12 cellular contexts compared by ENCODE assay signal in genomic region chr3:147298511-147298982, GRCh38.
DNase-seq lines count a peak whose midpoint lies in the region; ATAC-seq, FAIRE-seq and TF ChIP-seq lines count a peak whose summit lies in the region.
"Had no signal": no experiment of that assay in that cellular context is flagged by ENCODE, and none has a peak within 500 bp of the region (broad histone marks: within the 10 kb centered on the region; RNA-seq: fewer than 3 reads in every experiment).

No MANE protein-coding gene starts in this region.

- in situ Hi-C loops in GM23248 (cut with MboI): no loop called here

- CTCF ChIA-PET in PC-3 (lab: Charles Lee): no interaction called here

- H3K9me2 ChIP-seq in GM23248 (ENCODE audit: insufficient read depth) (no peaks in the 10 kb centered on the region), PC-3 (replicated peaks; ENCODE audit: low read length) (0 out of 2 replicates have a peak, but pooled peaks cover 3% of the 10 kb centered on the region)

- DNase-seq in GM23248: peak; percentile 99
- DNase-seq in PC-3: peak; percentile 57
- DNase-seq in fibroblast of gingiva (ENCODE audit: low read depth): peak; percentile 99
- no peak for DNase-seq in pancreas
- no peak for DNase-seq in T-helper 9 cell
- no peak for DNase-seq in activated T-helper 1 cell treated with anti-CD3 and anti-CD28 coated beads, Interleukin-12 subunit alpha, Interleukin-12 subunit beta, Interleukin-2, Interleukin-4 antibody, amounts not matched to agents 30 ng/mL and 10 ng/mL and 1 ng/mL, durations not matched to agents 14 hours and 24 hours and 36 hours (ENCODE audit: low spot score)
- DNase-seq in occipital lobe (lab: John Stamatoyannopoulos, UW): no peak
- DNase-seq: MM.1S had no signal

- peaks cover 21% of the 10 kb centered on the region for H3K4me1 ChIP-seq in GM23248 (ENCODE audit: insufficient read depth)
- no peaks in the 10 kb centered on the region for H3K4me1 ChIP-seq in PC-3 (ENCODE audit: insufficient read depth, low read length)
- H3K4me1 ChIP-seq in pancreas: no peaks in the 10 kb centered on the region

- H3K36me3 ChIP-seq in GM23248 (ENCODE audit: low read depth) (no peaks in the 10 kb centered on the region), PC-3 (ENCODE audit: low read depth, low read length) (no peaks in the 10 kb centered on the region), pancreas (no peaks in the 10 kb centered on the region)

- H3K27ac ChIP-seq in GM23248: peak overlapping the region; percentile 92
- H3K27ac ChIP-seq in PC-3 (ENCODE audit: low read length): no peak overlapping the region; the same call in 1 of the 2 replicates
- H3K27ac ChIP-seq in pancreas: no peak overlapping the region

- no peaks in the 10 kb centered on the region for H3K9me3 ChIP-seq in GM23248 (ENCODE audit: low read depth)
- no peaks in the 10 kb centered on the region for H3K9me3 ChIP-seq in PC-3 (ENCODE audit: low read length)
- H3K9me3 ChIP-seq in pancreas: no peaks in the 10 kb centered on the region

- H3K36me3 Mint-ChIP-seq in activated T-helper 1 cell treated with anti-CD3 and anti-CD28 coated beads, Interleukin-12 subunit alpha, Interleukin-12 subunit beta, Interleukin-2, Interleukin-4 antibody, amounts not matched to agents 30 ng/mL and 10 ng/mL and 1 ng/mL, durations not matched to agents 14 hours and 24 hours and 36 hours (ENCODE audit: low read depth): no peaks in the 10 kb centered on the region
- H3K36me3 Mint-ChIP-seq: activated naive CD4-positive, alpha-beta T cell treated with anti-CD3 and anti-CD28 coated beads, Interleukin-2, amount 50 U/mL, for 72 hours had no signal

- H3K4me1 Mint-ChIP-seq in activated T-helper 1 cell treated with anti-CD3 and anti-CD28 coated beads, Interleukin-12 subunit alpha, Interleukin-12 subunit beta, Interleukin-2, Interleukin-4 antibody, amounts not matched to agents 30 ng/mL and 10 ng/mL and 1 ng/mL, durations not matched to agents 14 hours and 24 hours and 36 hours (ENCODE audit: low read depth): no peaks in the 10 kb centered on the region

- H4K20me1 ChIP-seq in GM23248 (ENCODE audit: insufficient read depth): no peaks in the 10 kb centered on the region
- H4K20me1 ChIP-seq in PC-3 (ENCODE audit: low read length): no peaks in the 10 kb centered on the region

- no peaks in the 10 kb centered on the region for H3K9me3 Mint-ChIP-seq in activated T-helper 1 cell treated with anti-CD3 and anti-CD28 coated beads, Interleukin-12 subunit alpha, Interleukin-12 subunit beta, Interleukin-2, Interleukin-4 antibody, amounts not matched to agents 30 ng/mL and 10 ng/mL and 1 ng/mL, durations not matched to agents 14 hours and 24 hours and 36 hours
- H3K9me3 Mint-ChIP-seq: T-helper 2 cell treated with Interferon-gamma antibody and Interleukin-4, amounts not matched to agents 5 μg/mL and 100 μg/mL, for 36 hours had no signal

- H3K4me2 ChIP-seq in GM23248 (ENCODE audit: unreplicated experiment): peak overlapping the region; percentile 74
- H3K4me2 ChIP-seq in PC-3 (ENCODE audit: low read length): no peak overlapping the region

- POLR2A ChIA-PET in PC-3 (lab: Charles Lee; ENCODE audit: unreplicated experiment): no interaction called here

- no peak overlapping the region for H3K27ac Mint-ChIP-seq in activated T-helper 1 cell treated with anti-CD3 and anti-CD28 coated beads, Interleukin-12 subunit alpha, Interleukin-12 subunit beta, Interleukin-2, Interleukin-4 antibody, amounts not matched to agents 30 ng/mL and 10 ng/mL and 1 ng/mL, durations not matched to agents 14 hours and 24 hours and 36 hours
- H3K27ac Mint-ChIP-seq: activated naive CD4-positive, alpha-beta T cell treated with anti-CD3 and anti-CD28 coated beads, Interleukin-2, amount 50 U/mL, for 72 hours; T-helper 2 cell treated with Interferon-gamma antibody and Interleukin-4, amounts not matched to agents 5 μg/mL and 100 μg/mL, for 36 hours had no signal

- H3F3A ChIP-seq in GM23248 (ENCODE audit: insufficient read depth) (peaks cover 21% of the 10 kb centered on the region), PC-3 (ENCODE audit: low read length, unreplicated experiment) (no peaks in the 10 kb centered on the region)

- peak; percentile 49 for FAIRE-seq in pancreas (lab: Jason Lieb, UNC)
- FAIRE-seq: GM12878 had no signal

- no TSS peak for BruUV-seq in PC-3 (replicated peaks; lab: Mats Ljungman, UMichigan)

- no peak for TF ChIP-seq CTCF in PC-3 (conservative IDR thresholded peaks at IDR 0.05; ENCODE audit: low read depth, low read length)
- no peak for TF ChIP-seq CTCF in pancreas (IDR thresholded peaks at IDR 0.05)

- peak overlapping the region; percentile 54 for H3K4me3 ChIP-seq in GM23248
- no peak overlapping the region for H3K4me3 ChIP-seq in PC-3 (ENCODE audit: low read length)
- no peak overlapping the region for H3K4me3 ChIP-seq in pancreas
- H3K4me3 ChIP-seq: GM12878 had no signal

- intact Hi-C loops in PC-3 (cut with micrococcal nuclease): no loop called here
- intact Hi-C loops in pancreas (cut with DNase I): no loop called here
- intact Hi-C loops in activated T-helper 1 cell treated with anti-CD3 and anti-CD28 coated beads, Interleukin-12 subunit alpha, Interleukin-12 subunit beta, Interleukin-2, Interleukin-4 antibody, amounts not matched to agents 30 ng/mL and 10 ng/mL and 1 ng/mL, durations not matched to agents 14 hours and 24 hours and 36 hours (cut with micrococcal nuclease): no loop called here

- H3K79me2 ChIP-seq in GM23248 (ENCODE audit: insufficient read depth) (no peaks in the 10 kb centered on the region), PC-3 (ENCODE audit: low read length) (no peaks in the 10 kb centered on the region)

- ATAC-seq in PC-3: no peak; the same call in 1 of the 2 replicates
- ATAC-seq in pancreas: peak in 1 of 4 donors; percentile 27
- no peak for ATAC-seq in GM19397 (IDR thresholded peaks at IDR 0.05; ENCODE audit: unreplicated experiment)
- ATAC-seq: activated naive CD4-positive, alpha-beta T cell treated with anti-CD3 and anti-CD28 coated beads, Interleukin-2, amount 50 U/mL, for 72 hours; GM12878 had no signal

- peak overlapping the region; percentile 57 for H2AFZ ChIP-seq in GM23248
- no peak overlapping the region for H2AFZ ChIP-seq in PC-3 (ENCODE audit: low read length)

- H3K27me3 ChIP-seq in GM23248 (replicated peaks; ENCODE audit: insufficient read depth): no peaks in the 10 kb centered on the region
- H3K27me3 ChIP-seq in PC-3 (ENCODE audit: low read length): peaks cover 16% of the 10 kb centered on the region; the same call in 1 of the 2 replicates
- H3K27me3 ChIP-seq in pancreas: peaks cover 0 to 5% (median 0%) of the 10 kb centered on the region in 4 donors

- H3K27me3 Mint-ChIP-seq in activated T-helper 1 cell treated with anti-CD3 and anti-CD28 coated beads, Interleukin-12 subunit alpha, Interleukin-12 subunit beta, Interleukin-2, Interleukin-4 antibody, amounts not matched to agents 30 ng/mL and 10 ng/mL and 1 ng/mL, durations not matched to agents 14 hours and 24 hours and 36 hours (ENCODE audit: insufficient read depth): no peaks in the 10 kb centered on the region

- 0 to 3% methylated on average over 4 of the region's 4 CpGs for WGBS in GM23248 (ENCODE audit: low coverage in 1 of 2, low lambda C conversion rate in 2 of 2, missing lambda C conversion rate in 2 of 2), 2 experiments
- 18 to 29% methylated on average over 4 of the region's 4 CpGs for WGBS in pancreas, 2 donors

- peak overlapping the region; percentile 71 for H3K9ac ChIP-seq in GM23248
- H3K9ac ChIP-seq in PC-3 (ENCODE audit: low read length): no peak overlapping the region

- H3K4me3 Mint-ChIP-seq in activated T-helper 1 cell treated with anti-CD3 and anti-CD28 coated beads, Interleukin-12 subunit alpha, Interleukin-12 subunit beta, Interleukin-2, Interleukin-4 antibody, amounts not matched to agents 30 ng/mL and 10 ng/mL and 1 ng/mL, durations not matched to agents 14 hours and 24 hours and 36 hours: no peak overlapping the region
- H3K4me3 Mint-ChIP-seq: T-helper 2 cell treated with Interferon-gamma antibody and Interleukin-4, amounts not matched to agents 5 μg/mL and 100 μg/mL, for 36 hours had no signal

Comparison
In these comparisons a context has a peak if more than half of its experiments do, and no peak if none do; other contexts are left out.
1. DNase-seq: peak in GM23248 (single experiment), PC-3 (single experiment) and fibroblast of gingiva (single experiment); none in pancreas (0 of 6), T-helper 9 cell (single experiment), activated T-helper 1 cell treated with anti-CD3 and anti-CD28 coated beads, Interleukin-12 subunit alpha, Interleukin-12 subunit beta, Interleukin-2, Interleukin-4 antibody, amounts not matched to agents 30 ng/mL and 10 ng/mL and 1 ng/mL, durations not matched to agents 14 hours and 24 hours and 36 hours (single experiment) and occipital lobe (single experiment).